ENCODE assay signal across 26 cellular contexts in the genomic region with DNA sequence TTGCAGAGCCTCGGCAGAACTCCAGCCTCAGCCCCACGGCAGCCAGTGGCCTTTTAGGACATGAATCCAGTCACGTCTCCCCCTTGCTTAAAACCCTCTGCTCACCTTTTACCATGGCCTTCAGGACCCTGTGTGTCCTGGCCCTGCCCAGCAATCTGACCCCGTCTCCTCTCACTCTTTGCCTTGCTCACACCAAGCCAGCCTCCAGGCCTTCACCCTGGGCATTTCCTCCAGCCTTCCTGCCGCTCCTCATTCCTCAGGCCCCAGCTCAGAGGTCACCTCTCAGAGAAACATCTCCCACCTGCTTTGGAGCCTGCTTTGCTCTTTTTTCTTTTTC.
DNase-seq lines count a peak whose midpoint lies in the region; ATAC-seq and TF ChIP-seq lines count a peak whose summit lies in the region.
"Had no signal": no experiment of that assay in that cellular context is flagged by ENCODE, and none has a peak within 500 bp of the region (broad histone marks: within the 10 kb centered on the region; RNA-seq: fewer than 3 reads in every experiment).

No MANE protein-coding gene starts in this region.

- H3K36me3 Mint-ChIP-seq in nephron (ENCODE audit: low read depth) = peaks cover 7% of the 10 kb centered on the region
- no peaks in the 10 kb centered on the region for H3K36me3 Mint-ChIP-seq in activated CD4-positive, alpha-beta T cell treated with anti-CD3 and anti-CD28 coated beads, Interleukin-2, amount 10 ng/mL, durations not matched to agents 24 days and 14 days (ENCODE audit: low read depth)
- H3K36me3 Mint-ChIP-seq: natural killer cell treated with Interleukin-12 subunit alpha and Interleukin-12 subunit beta and Interleukin-15 and Interleukin-18, amount 100 ng/mL, for 72 hours; stimulated activated effector memory CD8-positive, alpha-beta T cell treated with anti-CD3 and anti-CD28 coated beads, Interleukin-12 subunit alpha, Interleukin-12 subunit beta, amount 100 ng/mL, for 72 hours had no signal

- intact Hi-C loops in left ventricle myocardium inferior (cut with micrococcal nuclease) (loop anchor here (10.0 kb wide), 1 partner anchor 132 kb away; no protein-coding TSS in a partner anchor), left ventricle myocardium superior (cut with micrococcal nuclease) (no loop called here), dorsolateral prefrontal cortex (cut with DNase I) (no loop called here), tibial artery (cut with DNase I; ENCODE audit: low total_unique reads) (no loop called here)
- intact Hi-C loops in activated CD4-positive, alpha-beta T cell treated with anti-CD3 and anti-CD28 coated beads, Interleukin-2, amount 10 ng/mL, durations not matched to agents 24 days and 14 days (cut with micrococcal nuclease) = no loop called here

- H3K9me3 Mint-ChIP-seq in nephron = peaks cover 2% of the 10 kb centered on the region
- H3K9me3 Mint-ChIP-seq in activated CD4-positive, alpha-beta T cell treated with anti-CD3 and anti-CD28 coated beads, Interleukin-2, amount 10 ng/mL, durations not matched to agents 24 days and 14 days = peaks cover 3% of the 10 kb centered on the region

- H3K27me3 ChIP-seq in left ventricle myocardium inferior (ENCODE audit: low read depth) (no peaks in the 10 kb centered on the region), dorsolateral prefrontal cortex (no peaks in the 10 kb centered on the region), tibial artery (no peaks in the 10 kb centered on the region)
- H3K27me3 ChIP-seq: BLaER1 treated with 17β-estradiol and CSF1 and Interleukin-3, amounts not matched to agents 10 nM and 100 nM had no signal

- H3K4me3 ChIP-seq in left ventricle myocardium inferior (no peak overlapping the region), dorsolateral prefrontal cortex (no peak overlapping the region), tibial artery (no peak overlapping the region)
- H3K4me3 ChIP-seq: BLaER1 treated with 17β-estradiol and CSF1 and Interleukin-3, amounts not matched to agents 10 nM and 100 nM had no signal

- no peak overlapping the region for H3K4me3 Mint-ChIP-seq in nephron
- no peak overlapping the region for H3K4me3 Mint-ChIP-seq in activated CD4-positive, alpha-beta T cell treated with anti-CD3 and anti-CD28 coated beads, Interleukin-2, amount 10 ng/mL, durations not matched to agents 24 days and 14 days
- H3K4me3 Mint-ChIP-seq: activated naive CD4-positive, alpha-beta T cell treated with anti-CD3 and anti-CD28 coated beads for 36 hours; activated T-cell treated with anti-CD3 and anti-CD28 coated beads, Interleukin-2, amount 50 U/mL, for 4 hours; natural killer cell treated with Interleukin-12 subunit alpha and Interleukin-12 subunit beta and Interleukin-15 and Interleukin-18, amount 100 ng/mL, for 72 hours; stimulated activated effector memory CD8-positive, alpha-beta T cell treated with anti-CD3 and anti-CD28 coated beads, Interleukin-12 subunit alpha, Interleukin-12 subunit beta, amount 100 ng/mL, for 72 hours had no signal

- TF ChIP-seq CTCF in left ventricle myocardium inferior (IDR thresholded peaks at IDR 0.05; ENCODE audit: borderline replicate concordance) = no peak
- TF ChIP-seq CTCF in dorsolateral prefrontal cortex (IDR thresholded peaks at IDR 0.05 in 54 of 56, conservative IDR thresholded peaks at IDR 0.05 in 2 of 56; ENCODE audit: low read depth in 1 of 56, partially characterized antibody in 56 of 56) = no peak
- no peak for TF ChIP-seq CTCF in nephron (IDR thresholded peaks at IDR 0.05; ENCODE audit: unreplicated experiment in 3 of 3)
- TF ChIP-seq CTCF in tibial artery (IDR thresholded peaks at IDR 0.05) = no peak

- DNase-seq in left ventricle myocardium inferior (no peak), left ventricle myocardium superior (no peak), dorsolateral prefrontal cortex (no peak), tibial artery (no peak)
- no peak for DNase-seq in activated CD4-positive, alpha-beta T cell treated with anti-CD3 and anti-CD28 coated beads, Interleukin-2, amount 10 ng/mL, durations not matched to agents 24 days and 14 days
- DNase-seq in activated CD4-positive, alpha-beta T cell treated with anti-CD3 and anti-CD28 coated beads, Interleukin-2, amount 50 U/mL, for 48 hours = no peak
- DNase-seq: ACHN; activated CD4-positive, alpha-beta T cell treated with anti-CD3 and anti-CD28 coated beads for 4 hours; activated naive CD4-positive, alpha-beta T cell treated with anti-CD3 and anti-CD28 coated beads for 36 hours; activated T-cell treated with anti-CD3 and anti-CD28 coated beads, Interleukin-2, amount 50 U/mL, for 4 hours; amniotic stem cell; Calu3; H7; midbrain; NCI-H1048; NCI-H1694 treated with DMSO at 0.1 percent for 48 hours; NCI-H2171; NCI-H526; stimulated activated CD4-positive, alpha-beta T cell treated with anti-CD3 and anti-CD28 coated beads, Interleukin-2, amount 100 ng/mL, for 48 hours; T-helper 2 cell had no signal

- peaks cover 45% of the 10 kb centered on the region for H3K4me1 Mint-ChIP-seq in nephron
- H3K4me1 Mint-ChIP-seq in activated CD4-positive, alpha-beta T cell treated with anti-CD3 and anti-CD28 coated beads, Interleukin-2, amount 10 ng/mL, durations not matched to agents 24 days and 14 days = no peaks in the 10 kb centered on the region
- H3K4me1 Mint-ChIP-seq: stimulated activated effector memory CD8-positive, alpha-beta T cell treated with anti-CD3 and anti-CD28 coated beads, Interleukin-12 subunit alpha, Interleukin-12 subunit beta, amount 100 ng/mL, for 72 hours had no signal

- H3K36me3 ChIP-seq in left ventricle myocardium inferior = no peaks in the 10 kb centered on the region
- H3K36me3 ChIP-seq in tibial artery = no peaks in the 10 kb centered on the region
- H3K36me3 ChIP-seq: BLaER1 treated with 17β-estradiol and CSF1 and Interleukin-3, amounts not matched to agents 10 nM and 100 nM had no signal

- H3K4me1 ChIP-seq in left ventricle myocardium inferior = peaks cover 14% of the 10 kb centered on the region
- peaks cover 0 to 28% (median 18%) of the 10 kb centered on the region in 4 donors for H3K4me1 ChIP-seq in tibial artery

- no peak for ATAC-seq in left ventricle myocardium superior
- ATAC-seq in GM21619 (IDR thresholded peaks at IDR 0.05; ENCODE audit: unreplicated experiment) = no peak
- ATAC-seq: activated T-cell treated with anti-CD3 and anti-CD28 coated beads, Interleukin-2, amount 50 U/mL, for 4 hours; Panc1 had no signal

- H3K27ac Mint-ChIP-seq in nephron = peak overlapping the region; percentile 21 to 52 (median 37)
- H3K27ac Mint-ChIP-seq in activated CD4-positive, alpha-beta T cell treated with anti-CD3 and anti-CD28 coated beads, Interleukin-2, amount 10 ng/mL, durations not matched to agents 24 days and 14 days = no peak overlapping the region
- H3K27ac Mint-ChIP-seq: activated naive CD4-positive, alpha-beta T cell treated with anti-CD3 and anti-CD28 coated beads for 36 hours; natural killer cell treated with Interleukin-12 subunit alpha and Interleukin-12 subunit beta and Interleukin-15 and Interleukin-18, amount 100 ng/mL, for 72 hours; stimulated activated effector memory CD8-positive, alpha-beta T cell treated with anti-CD3 and anti-CD28 coated beads, Interleukin-12 subunit alpha, Interleukin-12 subunit beta, amount 100 ng/mL, for 72 hours had no signal

- peaks cover 10% of the 10 kb centered on the region for H3K27me3 Mint-ChIP-seq in nephron (ENCODE audit: low read depth)
- no peaks in the 10 kb centered on the region for H3K27me3 Mint-ChIP-seq in activated CD4-positive, alpha-beta T cell treated with anti-CD3 and anti-CD28 coated beads, Interleukin-2, amount 10 ng/mL, durations not matched to agents 24 days and 14 days

- peaks cover 11% of the 10 kb centered on the region for H3K9me3 ChIP-seq in left ventricle myocardium inferior (replicated peaks)
- no peaks in the 10 kb centered on the region for H3K9me3 ChIP-seq in tibial artery

- H3K27ac ChIP-seq in left ventricle myocardium inferior (replicated peaks) = peak overlapping the region; percentile 87
- H3K27ac ChIP-seq in dorsolateral prefrontal cortex = peak overlapping the region in 35 of 59 donors; percentile 8 to 79 (median 55)
- H3K27ac ChIP-seq in tibial artery = peak overlapping the region; percentile 20 to 47
- H3K27ac ChIP-seq: BLaER1 treated with 17β-estradiol and CSF1 and Interleukin-3, amounts not matched to agents 10 nM and 100 nM had no signal

Comparison
In these comparisons a context has a peak if more than half of its experiments do, and no peak if none do; other contexts are left out.
1. H3K27ac ChIP-seq: peak in every context shown above with its lines; median percentile 87 in left ventricle myocardium inferior; 55 in dorsolateral prefrontal cortex; 34 in tibial artery.